ENCODE assay signal across 8 cellular contexts in the genomic region with DNA sequence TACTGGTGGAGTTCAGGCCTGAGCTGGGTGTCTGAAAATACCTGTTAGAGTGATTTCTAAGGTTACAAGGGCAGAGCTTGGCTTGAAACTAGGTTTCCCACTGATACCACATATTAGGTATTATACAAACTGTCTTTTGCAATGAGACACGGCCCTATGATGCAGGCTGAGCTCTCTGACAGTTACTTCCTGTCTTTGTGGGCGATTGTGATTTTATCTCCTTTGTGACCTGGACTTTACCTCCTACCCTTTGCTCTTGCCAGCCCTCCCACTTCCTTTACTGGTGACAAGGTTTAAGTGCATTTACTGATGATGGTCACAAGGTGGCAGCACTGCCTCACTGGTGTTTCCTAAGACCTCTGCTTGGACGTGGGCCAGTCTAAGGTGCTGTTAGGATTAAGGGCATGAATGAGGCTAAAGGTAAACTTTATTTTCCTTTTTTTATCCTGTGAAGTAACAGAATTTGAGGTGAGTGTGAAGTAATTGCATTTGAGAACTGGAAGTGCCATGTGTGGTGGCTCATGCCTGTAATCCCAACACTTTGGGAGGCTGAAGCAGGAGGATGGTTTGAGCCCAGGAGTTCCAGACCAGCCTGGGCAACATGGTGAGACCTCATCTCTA. TPM values are rescaled to one million over a fixed set of nuclear protein-coding genes. Genes with fewer than 3 reads are reported as not detected.
DNase-seq lines count a peak whose midpoint lies in the region; ATAC-seq and TF ChIP-seq lines count a peak whose summit lies in the region.

No MANE protein-coding gene starts in this region.

- intact Hi-C loops in ovary (cut with DNase I) (no loop called here), tibial artery (cut with DNase I; ENCODE audit: low total_unique reads) (no loop called here)

- H3K27me3 ChIP-seq in SJCRH30: peaks cover 23% of the 10 kb centered on the region; the same call in 1 of the 2 replicates
- H3K27me3 ChIP-seq in gastroesophageal sphincter: no peaks in the 10 kb centered on the region
- H3K27me3 ChIP-seq in ovary: no peaks in the 10 kb centered on the region
- H3K27me3 ChIP-seq in tibial artery: peaks cover 0 to 18% of the 10 kb centered on the region in 2 donors

- 0% methylated on average over 2 to 3 of the region's 3 CpGs for WGBS in gastroesophageal sphincter (ENCODE audit: low coverage in 1 of 2), 2 donors
- WGBS in ovary, 3 donors: 1 to 3% (median 1%) methylated on average over 3 of the region's 3 CpGs

- H3K4me1 ChIP-seq in SJCRH30 (no peaks in the 10 kb centered on the region), gastroesophageal sphincter (no peaks in the 10 kb centered on the region), ovary (ENCODE audit: insufficient read depth) (no peaks in the 10 kb centered on the region), tibial artery (no peaks in the 10 kb centered on the region)

- in situ Hi-C loops in Caki2 (cut with HindIII; ENCODE audit: low pct_unique_long_range_greater_than_20kb, low sequenced_read_pairs): no loop called here

- ATAC-seq in GM21515 (IDR thresholded peaks at IDR 0.05; ENCODE audit: unreplicated experiment) (peak; percentile 74), gastroesophageal sphincter (peak; percentile 78)

- TF ChIP-seq EP300 in gastroesophageal sphincter (IDR thresholded peaks at IDR 0.05) (no peak), ovary (IDR thresholded peaks at IDR 0.05) (no peak)

- peak; percentile 85 for DNase-seq in Caki2 (ENCODE audit: low read depth)
- DNase-seq in M059J (ENCODE audit: low read depth): peak; percentile 89
- peak; percentile 56 to 87 for DNase-seq in SJCRH30
- peak; percentile 65 for DNase-seq in activated gamma-delta T cell treated with anti-CD3 and anti-CD28 coated beads, Interleukin-2, amount 50 U/mL, for 16 hours (ENCODE audit: low read depth)
- peak; percentile 50 to 76 (median 66) for DNase-seq in ovary
- DNase-seq in tibial artery: peak; percentile 70 to 73

- TF ChIP-seq POLR2A in gastroesophageal sphincter (IDR thresholded peaks at IDR 0.05): no peak
- no peak for TF ChIP-seq POLR2A in ovary (IDR thresholded peaks at IDR 0.05)

- H3K36me3 ChIP-seq in SJCRH30 (no peaks in the 10 kb centered on the region), gastroesophageal sphincter (no peaks in the 10 kb centered on the region), ovary (no peaks in the 10 kb centered on the region), tibial artery (no peaks in the 10 kb centered on the region)

- TF ChIP-seq CTCF in gastroesophageal sphincter (IDR thresholded peaks at IDR 0.05): peak; percentile 60 to 85 (median 78)
- TF ChIP-seq CTCF in ovary (IDR thresholded peaks at IDR 0.05): peak; percentile 56 to 67 (median 63)
- peak; percentile 69 to 77 for TF ChIP-seq CTCF in tibial artery (IDR thresholded peaks at IDR 0.05)

- H3K27ac ChIP-seq in SJCRH30 (no peak overlapping the region), gastroesophageal sphincter (peak overlapping the region in 1 of 4 donors; percentile 7), ovary (no peak overlapping the region), tibial artery (no peak overlapping the region)

- no peaks in the 10 kb centered on the region for H3K9me3 ChIP-seq in SJCRH30 (replicated peaks)
- no peaks in the 10 kb centered on the region for H3K9me3 ChIP-seq in gastroesophageal sphincter
- H3K9me3 ChIP-seq in ovary: no peaks in the 10 kb centered on the region
- no peaks in the 10 kb centered on the region for H3K9me3 ChIP-seq in tibial artery

- H3K4me3 ChIP-seq in SJCRH30 (no peak overlapping the region), gastroesophageal sphincter (no peak overlapping the region), ovary (no peak overlapping the region), tibial artery (no peak overlapping the region)

RNA-seq across cellular contexts. Expression of gene CXCL17, which starts 7.7 kb away (rescaled TPM):
- not detected in 2 replicates for total RNA-seq in Caki2 (2014; rRNA removed; shearing (Covaris generic); ENCODE audit: low replicate concordance)
- total RNA-seq in M059J (2014; rRNA removed; shearing (Covaris generic)): not detected in 2 replicates
- not detected in 2 replicates for total RNA-seq in SJCRH30 (2014; rRNA removed; shearing (Covaris generic))
- total RNA-seq in gastroesophageal sphincter (1 to 10 TPM in 1 of 4 donors, not detected in 3; 6.5 TPM), ovary (under 1 TPM in 2 of 7 donors, not detected in 5; 0.32 to 0.46 TPM)
- polyA plus RNA-seq in ovary: not detected

RNA-seq across cellular contexts. Expression of gene LIPE, which starts 23.2 kb away (rescaled TPM):
- total RNA-seq in Caki2 (2014; rRNA removed; shearing (Covaris generic); ENCODE audit: low replicate concordance): 5.7 and 13.1 TPM in 2 replicates
- total RNA-seq in M059J (2014; rRNA removed; shearing (Covaris generic)): 0.17 and 3.3 TPM in 2 replicates
- not detected in 2 replicates for total RNA-seq in SJCRH30 (2014; rRNA removed; shearing (Covaris generic))
- total RNA-seq in gastroesophageal sphincter (10 to 100 TPM in 1 of 4 donors, 1 to 10 TPM in 3; 3.4 to 15.3 (median 6.6) TPM), ovary (10 to 100 TPM in 3 of 7 donors, 1 to 10 TPM in 4; 2.3 to 15.1 (median 5.4) TPM)
- polyA plus RNA-seq in ovary: 1 to 10 TPM; 1.7 to 7.9 TPM
